9 cellular contexts compared by ENCODE assay signal in the genomic region with DNA sequence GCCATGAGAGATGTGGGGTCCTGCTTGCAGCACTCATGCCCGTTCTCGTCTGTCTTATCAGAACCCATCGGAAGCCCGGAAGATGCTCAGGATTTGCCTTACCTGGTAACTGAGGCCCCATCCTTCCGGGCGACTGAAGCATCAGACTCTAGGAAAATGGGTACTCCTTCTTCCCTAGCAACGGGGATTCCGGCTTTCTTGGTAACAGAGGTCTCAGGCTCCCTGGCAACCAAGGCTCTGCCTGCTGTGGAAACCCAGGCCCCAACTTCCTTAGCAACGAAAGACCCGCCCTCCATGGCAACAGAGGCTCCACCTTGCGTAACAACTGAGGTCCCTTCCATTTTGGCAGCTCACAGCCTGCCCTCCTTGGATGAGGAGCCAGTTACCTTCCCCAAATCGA. TPM values are rescaled to one million over a fixed set of nuclear protein-coding genes. Genes with fewer than 3 reads are reported as not detected.
DNase-seq lines count a peak whose midpoint lies in the region; ATAC-seq, FAIRE-seq and TF ChIP-seq lines count a peak whose summit lies in the region.
"Had no signal": no experiment of that assay in that cellular context is flagged by ENCODE, and none has a peak within 500 bp of the region (broad histone marks: within the 10 kb centered on the region; RNA-seq: fewer than 3 reads in every experiment).

No MANE protein-coding gene starts in this region.

- TF ChIP-seq POLR2A in gastroesophageal sphincter (IDR thresholded peaks at IDR 0.05) = no peak

- DNase-seq in GM18507 (ENCODE audit: extremely low spot score, insufficient read length, low read depth) (peak; percentile 40), posterior cingulate gyrus (peak; percentile 47 to 96 (median 69)), cerebellar nuclear complex (lab: John Stamatoyannopoulos, UW) (no peak), HTR-8/SVneo (ENCODE audit: insufficient read length, low spot score) (no peak), H4 (ENCODE audit: low spot score) (no peak)
- peak; percentile 84 for DNase-seq in activated T-cell treated with anti-CD3 and anti-CD28 coated beads, Interleukin-2, amount 50 U/mL, for 48 hours

- no peak for TF ChIP-seq EP300 in gastroesophageal sphincter (IDR thresholded peaks at IDR 0.05)

- WGBS in gastroesophageal sphincter (ENCODE audit: low coverage in 1 of 2), 2 donors = 72 to 86% methylated on average over 5 to 8 of the region's 12 CpGs

- no peak overlapping the region for H2AFZ ChIP-seq in OCI-LY1 (ENCODE audit: low read length)

- H3K4me1 ChIP-seq in OCI-LY1 (ENCODE audit: insufficient read depth, low read length, severe bottlenecking) = peaks cover 16% of the 10 kb centered on the region
- H3K4me1 ChIP-seq in gastroesophageal sphincter = peaks cover 0 to 21% (median 0%) of the 10 kb centered on the region in 3 donors

- H3K36me3 ChIP-seq in OCI-LY1 (ENCODE audit: insufficient read depth, low read length) = peaks cover 10% of the 10 kb centered on the region; the same call in 1 of the 2 replicates
- peaks cover 0 to 16% of the 10 kb centered on the region in 2 donors for H3K36me3 ChIP-seq in gastroesophageal sphincter

- H4K20me1 ChIP-seq in OCI-LY1 (ENCODE audit: insufficient read depth, low read length) = no peaks in the 10 kb centered on the region

- H3K4me3 ChIP-seq in OCI-LY1 (ENCODE audit: low read depth, low read length, poor library complexity, severe bottlenecking) (peak overlapping the region; percentile 48), gastroesophageal sphincter (no peak overlapping the region)

- H3K9me2 ChIP-seq in OCI-LY1 (ENCODE audit: low read depth, low read length) = no peaks in the 10 kb centered on the region

- no peaks in the 10 kb centered on the region for H3F3A ChIP-seq in OCI-LY1 (ENCODE audit: insufficient read depth, low read length)

- FAIRE-seq in GM18507 (lab: Jason Lieb, UNC) (no peak), HTR-8/SVneo (lab: Jason Lieb, UNC) (no peak)

- H3K79me2 ChIP-seq in OCI-LY1 (ENCODE audit: insufficient read depth, low read length) = no peaks in the 10 kb centered on the region

- peak overlapping the region; percentile 64 for H3K4me2 ChIP-seq in OCI-LY1 (ENCODE audit: low read length)

- intact Hi-C loops in posterior cingulate gyrus (cut with DNase I) = no loop called here

- ATAC-seq in gastroesophageal sphincter = peak; percentile 58

- no peak for TF ChIP-seq CTCF in OCI-LY1 (IDR thresholded peaks at IDR 0.05; ENCODE audit: low read length)
- no peak for TF ChIP-seq CTCF in gastroesophageal sphincter (IDR thresholded peaks at IDR 0.05)

- H3K9me3 ChIP-seq in OCI-LY1 (ENCODE audit: low read length) (no peaks in the 10 kb centered on the region), gastroesophageal sphincter (no peaks in the 10 kb centered on the region)

- no peak overlapping the region; the same call in 1 of the 2 replicates for H3K9ac ChIP-seq in OCI-LY1 (ENCODE audit: low read length)

- H3K27ac ChIP-seq in OCI-LY1 (ENCODE audit: low read depth, low read length, poor library complexity, severe bottlenecking) (no peak overlapping the region), gastroesophageal sphincter (no peak overlapping the region)

- H3K27me3 ChIP-seq in OCI-LY1 (ENCODE audit: insufficient read depth, low read length) (no peaks in the 10 kb centered on the region), gastroesophageal sphincter (no peaks in the 10 kb centered on the region)

RNA-seq across cellular contexts. Expression of gene PI16, which starts 8.3 kb away (rescaled TPM):
- total RNA-seq in gastroesophageal sphincter = 10 to 100 TPM; 21.6 to 53.5 (median 44.9) TPM
- not detected in 2 replicates for total RNA-seq in H4 (2014; rRNA removed; shearing (Covaris generic))

RNA-seq across cellular contexts. Expression of gene MTCH1, which starts 23.1 kb away (rescaled TPM):
- 100 to 1,000 TPM; 185 to 242 (median 199) TPM for total RNA-seq in gastroesophageal sphincter
- 165 and 174 TPM in 2 replicates for total RNA-seq in H4 (2014; rRNA removed; shearing (Covaris generic))

RNA-seq across cellular contexts. Expression of gene FGD2, which starts 42.6 kb away (rescaled TPM):
- total RNA-seq in gastroesophageal sphincter = 10 to 100 TPM; 11.6 to 34.5 (median 22.5) TPM
- total RNA-seq in H4 (2014; rRNA removed; shearing (Covaris generic)) = not detected in 2 replicates
- total RNA-seq: pulmonary artery endothelial cell had no signal

Comparison
In these comparisons a context has a peak if more than half of its experiments do, and no peak if none do; other contexts are left out.
1. DNase-seq: peak in GM18507 (single experiment), activated T-cell treated with anti-CD3 and anti-CD28 coated beads, Interleukin-2, amount 50 U/mL, for 48 hours (2 of 2) and posterior cingulate gyrus (10 of 10); none in cerebellar nuclear complex (0 of 2), HTR-8/SVneo (single experiment) and H4 (single experiment).
2. RNA of gene PI16, which starts 8.3 kb away (total RNA-seq): 21.6 to 53.5 TPM in gastroesophageal sphincter; not detected in H4; every median in the first group is over 10 times any median in the second.
3. RNA of gene FGD2, which starts 42.6 kb away (total RNA-seq): 11.6 to 34.5 TPM in gastroesophageal sphincter; not detected in H4; every median in the first group is over 10 times any median in the second.